8 cellular contexts compared by ENCODE assay signal in the genomic region with DNA sequence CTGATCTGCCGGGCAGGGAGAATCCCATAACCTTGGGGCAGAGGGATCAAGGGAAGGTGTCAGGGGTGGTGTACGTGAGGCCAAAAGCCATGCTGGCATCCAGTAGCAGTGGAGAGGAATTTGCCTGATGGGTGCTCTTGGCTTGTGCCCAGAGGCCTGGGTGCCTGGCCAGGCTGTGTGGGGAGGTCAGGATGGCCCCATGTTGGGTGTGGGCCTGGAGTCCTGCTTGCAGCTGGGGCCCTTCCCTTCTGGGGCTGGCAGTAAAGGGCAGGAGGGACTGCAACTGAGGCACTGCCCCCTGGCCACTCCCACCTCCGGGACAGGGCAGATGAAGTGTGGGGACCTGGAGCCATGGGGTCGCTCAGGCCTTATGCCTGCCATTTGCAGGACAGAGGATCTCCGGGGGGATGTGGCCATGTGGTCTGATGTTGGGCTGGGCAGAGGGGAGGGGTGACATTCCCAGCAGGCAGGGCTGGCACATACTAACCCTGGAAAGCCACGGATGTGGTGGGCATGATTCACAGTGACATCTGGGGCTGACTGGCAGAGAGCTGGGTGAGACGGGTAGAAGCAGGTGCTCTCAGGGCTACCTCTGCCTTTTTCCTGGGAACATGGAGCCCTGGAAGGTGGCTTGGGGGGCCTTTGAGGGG. TPM values are rescaled to one million over a fixed set of nuclear protein-coding genes. Genes with fewer than 3 reads are reported as not detected.
DNase-seq lines count a peak whose midpoint lies in the region; ATAC-seq, FAIRE-seq and TF ChIP-seq lines count a peak whose summit lies in the region.

No MANE protein-coding gene starts in this region.

- no peaks in the 10 kb centered on the region for H3K9me3 ChIP-seq in RWPE2 (ENCODE audit: severe bottlenecking)

- H3K27ac ChIP-seq in RWPE2 (ENCODE audit: poor library complexity, severe bottlenecking): peak overlapping the region; percentile 63

- DNase-seq in GM06990 (ENCODE audit: extremely low read depth, insufficient read length) (peak; percentile 53), RWPE2 (ENCODE audit: low spot score) (no peak), bronchial epithelial cell (ENCODE audit: low read depth) (peak; percentile 47), renal cortical epithelial cell (ENCODE audit: low read depth) (peak; percentile 67), retina (no peak), AG20443 (ENCODE audit: low spot score) (no peak), HuH-7.5 (ENCODE audit: low spot score) (no peak), COR-L47 (lab: John Stamatoyannopoulos, UW) (no peak)

- TF ChIP-seq CTCF in GM06990 (IDR thresholded peaks at IDR 0.05; ENCODE audit: insufficient read depth, low read length, poor library complexity, severe bottlenecking) (no peak), RWPE2 (IDR thresholded peaks at IDR 0.05; ENCODE audit: poor library complexity, severe bottlenecking) (no peak), bronchial epithelial cell (IDR thresholded peaks at IDR 0.05; ENCODE audit: insufficient read depth, low read length, severe bottlenecking) (no peak)

- no peaks in the 10 kb centered on the region for H3K36me3 ChIP-seq in GM06990 (ENCODE audit: control insufficient read depth, insufficient read depth, low read length)
- H3K36me3 ChIP-seq in RWPE2 (ENCODE audit: low read depth): no peaks in the 10 kb centered on the region
- no peaks in the 10 kb centered on the region for H3K36me3 ChIP-seq in bronchial epithelial cell (ENCODE audit: control insufficient read depth, insufficient read depth, low read length)

- H3K4me3 ChIP-seq in GM06990 (replicated peaks; ENCODE audit: low read depth, low read length): peak overlapping the region; percentile 90
- no peak overlapping the region for H3K4me3 ChIP-seq in RWPE2 (ENCODE audit: severe bottlenecking)
- no peak overlapping the region for H3K4me3 ChIP-seq in bronchial epithelial cell (ENCODE audit: low read depth, low read length)

- peaks cover 54% of the 10 kb centered on the region for H3K4me1 ChIP-seq in RWPE2 (ENCODE audit: insufficient read depth, poor library complexity, severe bottlenecking)

- H3K27me3 ChIP-seq in GM06990 (replicated peaks; ENCODE audit: control insufficient read depth, insufficient read depth, low read length) (no peaks in the 10 kb centered on the region), RWPE2 (ENCODE audit: insufficient read depth, poor library complexity, severe bottlenecking) (no peaks in the 10 kb centered on the region), bronchial epithelial cell (ENCODE audit: control insufficient read depth, insufficient read depth, low read length) (peaks cover 1% of the 10 kb centered on the region)

- peak; percentile 39 for ATAC-seq in RWPE2 (ENCODE audit: low read depth)

- no peak for FAIRE-seq in bronchial epithelial cell (lab: Jason Lieb, UNC)

RNA-seq across cellular contexts. Expression of gene FMNL1, which starts 3.5 kb away (rescaled TPM):
- total RNA-seq in bronchial epithelial cell (0.53 and 2.0 TPM in 2 replicates), renal cortical epithelial cell (7.5 and 12.1 TPM in 2 replicates)

RNA-seq across cellular contexts. Expression of gene SPATA32, which starts 36.7 kb away (rescaled TPM):
- total RNA-seq in bronchial epithelial cell: under 0.01 TPM in 1 of 2 replicates, not detected in the other
- total RNA-seq in renal cortical epithelial cell: 0.10 TPM in 1 of 2 replicates, not detected in the other

Comparison
In these comparisons a context has a peak if more than half of its experiments do, and no peak if none do; other contexts are left out.
1. DNase-seq: peak in GM06990 (single experiment), bronchial epithelial cell (single experiment) and renal cortical epithelial cell (single experiment); none in RWPE2 (single experiment), retina (single experiment), AG20443 (single experiment), HuH-7.5 (single experiment) and COR-L47 (single experiment).